Comparison of ENCODE assay signal across 8 cellular contexts in genomic region chr3:158097571-158098553, GRCh38. TPM values are rescaled to one million over a fixed set of nuclear protein-coding genes. Genes with fewer than 3 reads are reported as not detected.
DNase-seq lines count a peak whose midpoint lies in the region; ATAC-seq and TF ChIP-seq lines count a peak whose summit lies in the region.

No MANE protein-coding gene starts in this region.

- H3K27me3 ChIP-seq in mononuclear cell (ENCODE audit: insufficient read depth, low read length): peaks cover 98% of the 10 kb centered on the region

- DNase-seq in GM12865 (ENCODE audit: low read depth) (peak; percentile 94), NCI-H146 (lab: John Stamatoyannopoulos, UW) (peak; percentile 97), dermis microvascular lymphatic vessel endothelial cell (ENCODE audit: low read depth in 2 of 2) (peak; percentile 54 to 69), NCI-H128 (lab: John Stamatoyannopoulos, UW; ENCODE audit: unreplicated experiment) (no peak)
- DNase-seq in activated CD4-positive, alpha-beta T cell treated with anti-CD3 and anti-CD28 coated beads for 1 hour: peak; percentile 51
- peak; percentile 77 for DNase-seq in stimulated activated naive CD8-positive, alpha-beta T cell treated with anti-CD3 and anti-CD28 coated beads, Interleukin-15, Interleukin-2, amounts not matched to agents 100 U/mL and 50 U/mL, for 24 hours

- H3K4me3 ChIP-seq in GM12865 (ENCODE audit: low read depth, low read length): peak overlapping the region; percentile 77
- H3K4me3 ChIP-seq in mononuclear cell (ENCODE audit: low read length): peak overlapping the region; percentile 52

- TF ChIP-seq CTCF in GM12865 (IDR thresholded peaks at IDR 0.05; ENCODE audit: insufficient read depth, low read depth, low read length, missing control alignments): no peak

- peaks cover 32% of the 10 kb centered on the region for H3K4me1 ChIP-seq in mononuclear cell (ENCODE audit: insufficient read depth, low read length)

- ATAC-seq in HG02642 (IDR thresholded peaks at IDR 0.05; ENCODE audit: poor library complexity, unreplicated experiment): peak; percentile 83
- peak; percentile 89 for ATAC-seq in stimulated activated naive CD8-positive, alpha-beta T cell treated with anti-CD3 and anti-CD28 coated beads, Interleukin-15, Interleukin-2, amounts not matched to agents 100 U/mL and 50 U/mL, for 24 hours

- H3K9me3 ChIP-seq in mononuclear cell (ENCODE audit: low read depth, low read length): no peaks in the 10 kb centered on the region

RNA-seq across cellular contexts. Expression of gene SHOX2, which starts 8.4 kb away (rescaled TPM):
- not detected in 2 replicates for total RNA-seq in dermis microvascular lymphatic vessel endothelial cell
- not detected for total RNA-seq in mononuclear cell

RNA-seq across cellular contexts. Expression of gene RSRC1, which starts 12.0 kb away (rescaled TPM):
- 23.0 and 24.3 TPM in 2 replicates for total RNA-seq in dermis microvascular lymphatic vessel endothelial cell
- 36.1 TPM for total RNA-seq in mononuclear cell
